ENCODE assay signal across 1 cellular context in genomic region chr17:39401412-39402278, GRCh38.
TF ChIP-seq lines count a peak whose summit lies in the region.

FBXL20 (minus strand) TSS chr17:39401626; CDS start chr17:39401402, 224 bp downstream.

TF ChIP-seq in HepG2, 621 proteins besides CTCF, POLR2A, EP300 and RAD21 (continued from another document and continues in another):
- TF ChIP-seq HMGXB3 (CRISPR knock-in tag; IDR thresholded peaks at IDR 0.05; ENCODE audit: borderline replicate concordance) (peak; percentile 99), ELF3 (CRISPR knock-in tag; IDR thresholded peaks at IDR 0.05) (peak; percentile 48; the same call in 1 of the 2 replicates), HOXA9 (CRISPR knock-in tag; IDR thresholded peaks at IDR 0.05; ENCODE audit: borderline replicate concordance) (no peak; the same call in none of the 2 replicates), ZNF274 (CRISPR knock-in tag; IDR thresholded peaks at IDR 0.05) (0 out of 2 replicates have a peak, but pooled peaks have one; percentile 56), CEBPZ (IDR thresholded peaks at IDR 0.05; ENCODE audit: low read length) (no peak), HNF1A (IDR thresholded peaks at IDR 0.05; ENCODE audit: low read depth) (peak; percentile 19; the same call in 1 of the 2 replicates), HNF1A (CRISPR knock-in tag; IDR thresholded peaks at IDR 0.05; ENCODE audit: borderline replicate concordance) (peak; percentile 55; the same call in 1 of the 2 replicates), CREBL2 (CRISPR knock-in tag; IDR thresholded peaks at IDR 0.05; ENCODE audit: borderline replicate concordance) (no peak), PRPF4 (IDR thresholded peaks at IDR 0.05; ENCODE audit: low read depth, low read length, poor library complexity, severe bottlenecking) (peak; percentile 99), LRRFIP1 (CRISPR knock-in tag; conservative IDR thresholded peaks at IDR 0.05) (peak; percentile 61; the same call in 1 of the 2 replicates), ZNF558 (CRISPR knock-in tag; IDR thresholded peaks at IDR 0.05; ENCODE audit: borderline replicate concordance) (peak; percentile 89; the same call in 1 of the 2 replicates), PLRG1 (conservative IDR thresholded peaks at IDR 0.05) (no peak), HDAC6 (IDR thresholded peaks at IDR 0.05; ENCODE audit: low read depth, low read length) (no peak), MED13 (CRISPR knock-in tag; IDR thresholded peaks at IDR 0.05) (0 out of 2 replicates have a peak, but pooled peaks have one; percentile 71), ZNF383 (CRISPR knock-in tag; IDR thresholded peaks at IDR 0.05; ENCODE audit: borderline replicate concordance) (0 out of 2 replicates have a peak, but pooled peaks have one; percentile 59), MED8 (CRISPR knock-in tag; IDR thresholded peaks at IDR 0.05; ENCODE audit: insufficient replicate concordance) (no peak), RBM39 (IDR thresholded peaks at IDR 0.05; ENCODE audit: low read depth, low read length, poor library complexity, severe bottlenecking) (no peak), MTF1 (CRISPR knock-in tag; IDR thresholded peaks at IDR 0.05) (0 out of 2 replicates have a peak, but pooled peaks have one; percentile 76), NFYB (CRISPR knock-in tag; IDR thresholded peaks at IDR 0.05) (peak; percentile 82), ZNF761 (CRISPR knock-in tag; conservative IDR thresholded peaks at IDR 0.05) (0 out of 2 replicates have a peak, but pooled peaks have one; percentile 28), NFE2L1 (CRISPR knock-in tag; IDR thresholded peaks at IDR 0.05; ENCODE audit: borderline replicate concordance) (no peak), ZSCAN31 (CRISPR knock-in tag; IDR thresholded peaks at IDR 0.05; ENCODE audit: low read depth) (peak; percentile 82), ZKSCAN5 (CRISPR knock-in tag; IDR thresholded peaks at IDR 0.05) (no peak), SIX4 (CRISPR knock-in tag; IDR thresholded peaks at IDR 0.05) (no peak; the same call in 1 of the 2 replicates), ZNF230 (CRISPR knock-in tag; IDR thresholded peaks at IDR 0.05) (0 out of 2 replicates have a peak, but pooled peaks have one; percentile 15), HNRNPL (IDR thresholded peaks at IDR 0.05; ENCODE audit: low read depth, low read length) (no peak), DMAP1 (CRISPR knock-in tag; IDR thresholded peaks at IDR 0.05) (peak; percentile 72), RBFOX2 (IDR thresholded peaks at IDR 0.05; ENCODE audit: low read depth, low read length) (peak; percentile 90), THAP8 (CRISPR knock-in tag; IDR thresholded peaks at IDR 0.05; ENCODE audit: borderline replicate concordance) (0 out of 2 replicates have a peak, but pooled peaks have one; percentile 83), ZNF674 (CRISPR knock-in tag; IDR thresholded peaks at IDR 0.05; ENCODE audit: low read depth) (no peak), HNF1B (CRISPR knock-in tag; IDR thresholded peaks at IDR 0.05) (peak; percentile 57; the same call in 1 of the 2 replicates), ZNF777 (CRISPR knock-in tag; IDR thresholded peaks at IDR 0.05) (peak; percentile 88)
